Comparison of ENCODE assay signal across 8 cellular contexts in genomic region chr5:59039003-59039295, GRCh38.
A peak's percentile ranks its signal among the peaks of the same experiment; 100 is the strongest.
DNase-seq lines count a peak whose midpoint lies in the region; ATAC-seq and TF ChIP-seq lines count a peak whose summit lies in the region.

No MANE protein-coding gene starts in this region.

- peaks cover 47% of the 10 kb centered on the region for H3K4me1 Mint-ChIP-seq in activated CD8-positive, alpha-beta memory T cell treated with anti-CD3 and anti-CD28 coated beads, Interleukin-2, amount 10 ng/mL, durations not matched to agents 7 days and 5 days
- peaks cover 23 to 67% (median 60%) of the 10 kb centered on the region in 4 donors for H3K4me1 Mint-ChIP-seq in naive thymus-derived CD8-positive, alpha-beta T cell

- TF ChIP-seq CTCF in NB4 (IDR thresholded peaks at IDR 0.05; ENCODE audit: low read depth, low read length), result no peak

- peak; percentile 50 for ATAC-seq in activated CD8-positive, alpha-beta memory T cell treated with anti-CD3 and anti-CD28 coated beads, Interleukin-2, amount 10 ng/mL, durations not matched to agents 7 days and 5 days
- ATAC-seq in naive thymus-derived CD8-positive, alpha-beta T cell, result no peak
- no peak for ATAC-seq in HG03571 (IDR thresholded peaks at IDR 0.05; ENCODE audit: unreplicated experiment)

- H3K4me3 Mint-ChIP-seq in activated CD8-positive, alpha-beta memory T cell treated with anti-CD3 and anti-CD28 coated beads, Interleukin-2, amount 10 ng/mL, durations not matched to agents 7 days and 5 days, result peak overlapping the region; percentile 89
- H3K4me3 Mint-ChIP-seq in naive thymus-derived CD8-positive, alpha-beta T cell, result peak overlapping the region; percentile 89 to 99 (median 96)

- DNase-seq in activated CD8-positive, alpha-beta memory T cell treated with anti-CD3 and anti-CD28 coated beads, Interleukin-2, amount 10 ng/mL, durations not matched to agents 7 days and 5 days, result no peak
- no peak for DNase-seq in activated CD8-positive, alpha-beta memory T cell treated with anti-CD3 and anti-CD28 coated beads, Interleukin-2, amount 50 U/mL, for 4 hours
- no peak for DNase-seq in NB4 (ENCODE audit: low read depth)
- DNase-seq in naive thymus-derived CD8-positive, alpha-beta T cell, result no peak
- DNase-seq in AG08395 (ENCODE audit: low spot score), result no peak
- no peak for DNase-seq in SKM-1 (lab: John Stamatoyannopoulos, UW; ENCODE audit: unreplicated experiment)

- no peaks in the 10 kb centered on the region for H3K9me3 ChIP-seq in endocrine pancreas (ENCODE audit: control insufficient read depth, low read length)

- no peaks in the 10 kb centered on the region for H3K36me3 ChIP-seq in endocrine pancreas (ENCODE audit: control insufficient read depth, insufficient read depth, low read length)

- TF ChIP-seq POLR2A in NB4 (IDR thresholded peaks at IDR 0.05; ENCODE audit: extremely low read depth, insufficient read length), result no peak

- H3K4me3 ChIP-seq in NB4 (ENCODE audit: low read depth, low read length) (peak overlapping the region; percentile 90), endocrine pancreas (ENCODE audit: control insufficient read depth, insufficient read depth, low read length) (peak overlapping the region; percentile 64)

- peaks cover 40% of the 10 kb centered on the region for H3K36me3 Mint-ChIP-seq in activated CD8-positive, alpha-beta memory T cell treated with anti-CD3 and anti-CD28 coated beads, Interleukin-2, amount 10 ng/mL, durations not matched to agents 7 days and 5 days
- H3K36me3 Mint-ChIP-seq in naive thymus-derived CD8-positive, alpha-beta T cell, result no peaks in the 10 kb centered on the region

- H3K9me3 Mint-ChIP-seq in activated CD8-positive, alpha-beta memory T cell treated with anti-CD3 and anti-CD28 coated beads, Interleukin-2, amount 10 ng/mL, durations not matched to agents 7 days and 5 days (ENCODE audit: low read depth), result no peaks in the 10 kb centered on the region
- H3K9me3 Mint-ChIP-seq in naive thymus-derived CD8-positive, alpha-beta T cell, result no peaks in the 10 kb centered on the region

- H3K27me3 Mint-ChIP-seq in activated CD8-positive, alpha-beta memory T cell treated with anti-CD3 and anti-CD28 coated beads, Interleukin-2, amount 10 ng/mL, durations not matched to agents 7 days and 5 days, result no peaks in the 10 kb centered on the region
- H3K27me3 Mint-ChIP-seq in naive thymus-derived CD8-positive, alpha-beta T cell, result no peaks in the 10 kb centered on the region

- CTCF ChIA-PET in activated CD8-positive, alpha-beta memory T cell treated with anti-CD3 and anti-CD28 coated beads, Interleukin-2, amount 10 ng/mL, durations not matched to agents 7 days and 5 days (lab: Charles Lee), result interaction anchor here (1.0 to 1.8 kb wide), 5 partner anchors 11 to 135 kb away, joined by 3 to 18 read pairs (median 11); no protein-coding TSS in a partner anchor

- peaks cover 17% of the 10 kb centered on the region for H3K4me1 ChIP-seq in endocrine pancreas (ENCODE audit: control insufficient read depth, insufficient read depth, low read length)

- peak overlapping the region; percentile 98 for H3K27ac Mint-ChIP-seq in activated CD8-positive, alpha-beta memory T cell treated with anti-CD3 and anti-CD28 coated beads, Interleukin-2, amount 10 ng/mL, durations not matched to agents 7 days and 5 days
- peak overlapping the region; percentile 96 to 100 (median 99) for H3K27ac Mint-ChIP-seq in naive thymus-derived CD8-positive, alpha-beta T cell

- peak overlapping the region; percentile 92 for H3K9ac ChIP-seq in endocrine pancreas (ENCODE audit: control insufficient read depth, insufficient read depth, low read length)

- no peaks in the 10 kb centered on the region for H3K27me3 ChIP-seq in endocrine pancreas (ENCODE audit: control insufficient read depth, insufficient read depth, low read length)

- POLR2A ChIA-PET in naive thymus-derived CD8-positive, alpha-beta T cell (lab: Charles Lee), result interaction anchor here (0.7 to 5.3 kb wide), 11 partner anchors 9 to 135 kb away, joined by 3 to 104 read pairs (median 6); no protein-coding TSS in a partner anchor
